ENCODE assay signal across 13 cellular contexts in the genomic region with DNA sequence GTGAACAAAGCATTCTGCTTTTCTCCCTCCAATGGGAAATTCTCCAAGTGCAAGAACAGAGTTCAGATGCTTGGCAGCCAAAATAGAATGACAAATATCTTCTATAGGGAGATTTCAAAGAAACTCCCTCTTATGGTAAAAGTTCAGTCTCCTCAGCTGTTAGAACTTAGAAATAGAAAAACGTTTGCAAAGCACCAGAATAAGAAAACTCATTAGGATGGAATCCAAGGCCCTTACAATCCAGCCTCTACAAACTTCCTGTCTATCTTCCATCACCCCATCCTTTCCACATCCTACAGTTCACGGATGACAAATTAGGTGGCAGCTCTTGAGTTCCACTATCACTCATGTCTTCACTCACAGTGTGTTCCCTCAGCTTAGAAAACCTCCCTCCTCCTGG. TPM values are rescaled to one million over a fixed set of nuclear protein-coding genes. Genes with fewer than 3 reads are reported as not detected.
DNase-seq lines count a peak whose midpoint lies in the region; ATAC-seq and TF ChIP-seq lines count a peak whose summit lies in the region.
"Had no signal": no experiment of that assay in that cellular context is flagged by ENCODE, and none has a peak within 500 bp of the region (broad histone marks: within the 10 kb centered on the region; RNA-seq: fewer than 3 reads in every experiment).

No MANE protein-coding gene starts in this region.

- DNase-seq in AG08395 (ENCODE audit: low spot score) (peak; percentile 76), left ventricle myocardium superior (no peak), sigmoid colon (no peak), NCI-H774 (lab: John Stamatoyannopoulos, UW) (no peak), Karpas-422 (no peak)
- DNase-seq in activated T-cell treated with anti-CD3 and anti-CD28 coated beads, Interleukin-2, amount 50 U/mL, for 24 hours = no peak
- DNase-seq: activated T-cell treated with anti-CD3 and anti-CD28 coated beads, Interleukin-2, amount 50 U/mL, for 72 hours; kidney; NCI-H2029; stimulated activated naive CD4-positive, alpha-beta T cell had no signal

- TF ChIP-seq POLR2A in sigmoid colon (IDR thresholded peaks at IDR 0.05) = no peak

- intact Hi-C loops in left ventricle myocardium superior (cut with micrococcal nuclease) = no loop called here
- intact Hi-C loops in sigmoid colon (cut with DNase I) = no loop called here

- no peaks in the 10 kb centered on the region for H4K20me1 ChIP-seq in Karpas-422 (ENCODE audit: insufficient read depth, low read depth, low read length)

- no peak for TF ChIP-seq EP300 in sigmoid colon (IDR thresholded peaks at IDR 0.05)

- peaks cover 74% of the 10 kb centered on the region for H3K4me1 Mint-ChIP-seq in brain
- no peaks in the 10 kb centered on the region for H3K4me1 Mint-ChIP-seq in activated T-cell treated with anti-CD3 and anti-CD28 coated beads, Interleukin-2, amount 50 U/mL, for 24 hours (ENCODE audit: low read depth)

- peak overlapping the region in 4 of 5 experiments; percentile 12 to 44 (median 30) for H3K4me3 Mint-ChIP-seq in brain
- H3K4me3 Mint-ChIP-seq in activated T-cell treated with anti-CD3 and anti-CD28 coated beads, Interleukin-2, amount 50 U/mL, for 24 hours = no peak overlapping the region
- H3K4me3 Mint-ChIP-seq: activated T-cell treated with anti-CD3 and anti-CD28 coated beads, Interleukin-2, amount 50 U/mL, for 72 hours had no signal

- peak overlapping the region; percentile 60 to 76 (median 71) for H3K27ac ChIP-seq in sigmoid colon
- no peak overlapping the region for H3K27ac ChIP-seq in Karpas-422 (ENCODE audit: low read length)

- H3K4me2 ChIP-seq in Karpas-422 (ENCODE audit: low read depth, low read length, poor library complexity, severe bottlenecking) = no peak overlapping the region

- H2AFZ ChIP-seq in Karpas-422 (ENCODE audit: low read length) = no peak overlapping the region

- ATAC-seq in left ventricle myocardium superior = peak; percentile 69
- no peak for ATAC-seq in GM19328 (IDR thresholded peaks at IDR 0.05; ENCODE audit: unreplicated experiment)
- ATAC-seq: activated T-cell treated with anti-CD3 and anti-CD28 coated beads, Interleukin-2, amount 50 U/mL, for 72 hours; Panc1 had no signal

- H3K4me3 ChIP-seq in sigmoid colon (no peak overlapping the region), Karpas-422 (ENCODE audit: low read length) (no peak overlapping the region)

- H3K4me1 ChIP-seq in sigmoid colon = peaks cover 0 to 59% (median 39%) of the 10 kb centered on the region in 4 donors
- no peaks in the 10 kb centered on the region for H3K4me1 ChIP-seq in Karpas-422 (ENCODE audit: low read length)

- peaks cover 0 to 14% (median 5%) of the 10 kb centered on the region in 5 experiments for H3K9me3 Mint-ChIP-seq in brain
- no peaks in the 10 kb centered on the region for H3K9me3 Mint-ChIP-seq in activated T-cell treated with anti-CD3 and anti-CD28 coated beads, Interleukin-2, amount 50 U/mL, for 24 hours
- H3K9me3 Mint-ChIP-seq: activated T-cell treated with anti-CD3 and anti-CD28 coated beads, Interleukin-2, amount 50 U/mL, for 72 hours had no signal

- peaks cover 39% of the 10 kb centered on the region for H3K36me3 Mint-ChIP-seq in brain
- H3K36me3 Mint-ChIP-seq in activated T-cell treated with anti-CD3 and anti-CD28 coated beads, Interleukin-2, amount 50 U/mL, for 24 hours (ENCODE audit: low read depth) = no peaks in the 10 kb centered on the region

- H3K27ac Mint-ChIP-seq in brain = peak overlapping the region; percentile 87 to 97 (median 94)
- no peak overlapping the region for H3K27ac Mint-ChIP-seq in activated T-cell treated with anti-CD3 and anti-CD28 coated beads, Interleukin-2, amount 50 U/mL, for 24 hours
- H3K27ac Mint-ChIP-seq: activated T-cell treated with anti-CD3 and anti-CD28 coated beads, Interleukin-2, amount 50 U/mL, for 72 hours had no signal

- H3K9me2 ChIP-seq in Karpas-422 (replicated peaks; ENCODE audit: insufficient read depth, low read length) = no peaks in the 10 kb centered on the region

- H3K27me3 ChIP-seq in sigmoid colon (no peaks in the 10 kb centered on the region), Karpas-422 (ENCODE audit: low read length) (no peaks in the 10 kb centered on the region)

- H3K79me2 ChIP-seq in Karpas-422 (ENCODE audit: low read length) = no peaks in the 10 kb centered on the region

- H3K36me3 ChIP-seq in sigmoid colon = no peaks in the 10 kb centered on the region
- no peaks in the 10 kb centered on the region for H3K36me3 ChIP-seq in Karpas-422 (ENCODE audit: insufficient read depth, low read length)

- no peaks in the 10 kb centered on the region for H3K27me3 Mint-ChIP-seq in brain
- H3K27me3 Mint-ChIP-seq in activated T-cell treated with anti-CD3 and anti-CD28 coated beads, Interleukin-2, amount 50 U/mL, for 24 hours = no peaks in the 10 kb centered on the region

- 46 to 47% methylated on average over 2 of the region's 2 CpGs for WGBS in sigmoid colon, 2 donors

- TF ChIP-seq CTCF in brain (conservative IDR thresholded peaks at IDR 0.05) (no peak), sigmoid colon (IDR thresholded peaks at IDR 0.05) (no peak)

- H3K9me3 ChIP-seq in sigmoid colon = no peaks in the 10 kb centered on the region
- no peaks in the 10 kb centered on the region for H3K9me3 ChIP-seq in Karpas-422 (ENCODE audit: low read length)

- H3K9ac ChIP-seq in Karpas-422 (ENCODE audit: low read length) = no peak overlapping the region

RNA-seq across cellular contexts. Expression of a gene that starts 25.7 kb away (rescaled TPM):
- polyA plus RNA-seq in brain (ENCODE audit: insufficient read depth, low read depth, low replicate concordance) (12.7 TPM), sigmoid colon (1 to 10 TPM in 2 of 3 donors, under 1 TPM in 1; 0.92 to 2.6 (median 2.4) TPM)
- total RNA-seq in left ventricle myocardium superior (5.4 TPM), sigmoid colon (10 to 100 TPM; 13.8 to 33.9 (median 22.7) TPM)
- not detected in 2 replicates for total RNA-seq in Karpas-422 (2014; rRNA removed; shearing (Covaris generic); ENCODE audit: low replicate concordance)
- total RNA-seq: activated T-cell treated with anti-CD3 and anti-CD28 coated beads, Interleukin-2, amount 50 U/mL, for 72 hours had no signal
